In the genomic region with DNA sequence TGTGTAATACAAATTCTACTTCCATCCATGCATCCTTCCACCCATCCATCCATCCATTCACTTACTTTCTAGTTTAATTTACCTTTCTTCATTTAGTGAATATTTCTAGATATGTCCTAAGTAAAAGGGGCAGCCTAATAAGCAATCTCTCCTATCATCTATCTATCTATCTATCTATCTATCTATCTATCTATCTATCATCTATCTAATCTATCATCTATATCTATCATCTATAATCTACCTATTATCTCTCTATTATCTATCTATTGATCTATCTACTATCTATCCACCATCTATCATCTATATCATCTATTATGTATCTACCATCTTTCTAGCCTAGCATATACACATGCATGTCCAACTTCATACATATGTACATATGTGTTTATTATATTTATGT, we compare ENCODE assay signal across 8 cellular contexts.
"Had no signal": no experiment of that assay in that cellular context is flagged by ENCODE, and none has a peak within 500 bp of the region (broad histone marks: within the 10 kb centered on the region; RNA-seq: fewer than 3 reads in every experiment).

No MANE protein-coding gene starts in this region.

- FAIRE-seq: G401.6, GM12878, GM12891, GM12892, GM18507, GM19239 had no signal

- ATAC-seq: GM12878 had no signal

- DNase-seq: GDM1, GF-D8 had no signal

- H3K4me3 ChIP-seq: GM12878 had no signal
